13 cellular contexts compared by ENCODE assay signal in genomic region chr19:19482785-19483625, GRCh38. TPM values are rescaled to one million over a fixed set of nuclear protein-coding genes. Genes with fewer than 3 reads are reported as not detected.
A peak's percentile ranks its signal among the peaks of the same experiment; 100 is the strongest.
DNase-seq lines count a peak whose midpoint lies in the region; ATAC-seq and TF ChIP-seq lines count a peak whose summit lies in the region.
"Had no signal": no experiment of that assay in that cellular context is flagged by ENCODE, and none has a peak within 500 bp of the region (broad histone marks: within the 10 kb centered on the region; RNA-seq: fewer than 3 reads in every experiment).

No MANE protein-coding gene starts in this region.

- H3K4me3 ChIP-seq in CD4-positive, alpha-beta memory T cell (ENCODE audit: low read length in 2 of 2) = no peak overlapping the region
- no peak overlapping the region for H3K4me3 ChIP-seq in neutrophil (ENCODE audit: low read depth in 1 of 2, low read length in 1 of 2)

- H3K27me3 Mint-ChIP-seq in CD4-positive, alpha-beta memory T cell = no peaks in the 10 kb centered on the region
- no peaks in the 10 kb centered on the region for H3K27me3 Mint-ChIP-seq in IgD-negative memory B cell
- H3K27me3 Mint-ChIP-seq in central memory CD8-positive, alpha-beta T cell = no peaks in the 10 kb centered on the region

- CTCF ChIA-PET in CD4-positive, alpha-beta memory T cell (lab: Charles Lee; ENCODE audit: partially characterized antibody) = interaction anchor here (0.6 to 1.2 kb wide), 3 partner anchors 49 to 119 kb away, joined by 3 read pairs; no protein-coding TSS in a partner anchor

- no peak overlapping the region for H3K27ac ChIP-seq in CD4-positive, alpha-beta memory T cell (ENCODE audit: low read depth, low read length)
- H3K27ac ChIP-seq in neutrophil = peak overlapping the region; percentile 33

- no peak for ATAC-seq in central memory CD8-positive, alpha-beta T cell (replicated peaks; ENCODE audit: extremely low read depth, poor library complexity, severe bottlenecking)
- ATAC-seq in GM21723 (IDR thresholded peaks at IDR 0.05; ENCODE audit: unreplicated experiment) = no peak
- ATAC-seq: HepG2 had no signal

- H3K9me3 Mint-ChIP-seq in CD4-positive, alpha-beta memory T cell = no peaks in the 10 kb centered on the region
- no peaks in the 10 kb centered on the region for H3K9me3 Mint-ChIP-seq in IgD-negative memory B cell
- H3K9me3 Mint-ChIP-seq in central memory CD8-positive, alpha-beta T cell = no peaks in the 10 kb centered on the region

- H3K27me3 ChIP-seq in CD4-positive, alpha-beta memory T cell (ENCODE audit: insufficient read depth, low read length) = no peaks in the 10 kb centered on the region
- H3K27me3 ChIP-seq in neutrophil = no peaks in the 10 kb centered on the region

- H3K27ac Mint-ChIP-seq in CD4-positive, alpha-beta memory T cell = peak overlapping the region; percentile 68 to 89 (median 69)
- peak overlapping the region in 2 of 3 donors; percentile 53 to 94 for H3K27ac Mint-ChIP-seq in IgD-negative memory B cell
- peak overlapping the region; percentile 73 for H3K27ac Mint-ChIP-seq in central memory CD8-positive, alpha-beta T cell (ENCODE audit: low read depth)

- H3K36me3 Mint-ChIP-seq in CD4-positive, alpha-beta memory T cell = peaks cover 11 to 27% of the 10 kb centered on the region in 2 donors
- H3K36me3 Mint-ChIP-seq in IgD-negative memory B cell = peaks cover 3% of the 10 kb centered on the region
- peaks cover 31% of the 10 kb centered on the region for H3K36me3 Mint-ChIP-seq in central memory CD8-positive, alpha-beta T cell (ENCODE audit: insufficient read depth)

- TF ChIP-seq CTCF in neutrophil (IDR thresholded peaks at IDR 0.05) = no peak

- no peak for DNase-seq in CD4-positive, alpha-beta memory T cell
- DNase-seq in central memory CD8-positive, alpha-beta T cell (ENCODE audit: low spot score in 2 of 2) = no peak
- no peak for DNase-seq in NCI-H2081 treated with DMSO at 0.1 percent for 48 hours (lab: John Stamatoyannopoulos, UW)
- DNase-seq in stimulated activated naive CD4-positive, alpha-beta T cell (lab: John Stamatoyannopoulos, UW) = no peak
- DNase-seq: amniotic stem cell, COR-L47, NCI-H1048, NCI-H69, T1000 had no signal

- no peak overlapping the region for H3K4me3 Mint-ChIP-seq in CD4-positive, alpha-beta memory T cell
- peak overlapping the region in 2 of 4 donors; percentile 12 to 17 for H3K4me3 Mint-ChIP-seq in IgD-negative memory B cell
- H3K4me3 Mint-ChIP-seq in central memory CD8-positive, alpha-beta T cell = no peak overlapping the region

- intact Hi-C loops in CD4-positive, alpha-beta memory T cell (cut with micrococcal nuclease) = no loop called here

- POLR2A ChIA-PET in CD4-positive, alpha-beta memory T cell (lab: Charles Lee; ENCODE audit: partially characterized antibody) = interaction anchor here (1.4 to 4.1 kb wide), 2 partner anchors 23 to 78 kb away, joined by 3 to 20 read pairs; partner anchors contain the start of gene GATAD2A

- peaks cover 15% of the 10 kb centered on the region for H3K36me3 ChIP-seq in CD4-positive, alpha-beta memory T cell (ENCODE audit: insufficient read depth, low read length)
- peaks cover 36% of the 10 kb centered on the region for H3K36me3 ChIP-seq in neutrophil

- H3K4me1 Mint-ChIP-seq in CD4-positive, alpha-beta memory T cell = peaks cover 18 to 80% (median 52%) of the 10 kb centered on the region in 4 donors
- peaks cover 12 to 22% (median 12%) of the 10 kb centered on the region in 3 donors for H3K4me1 Mint-ChIP-seq in IgD-negative memory B cell
- peaks cover 20% of the 10 kb centered on the region for H3K4me1 Mint-ChIP-seq in central memory CD8-positive, alpha-beta T cell

- peaks cover 65% of the 10 kb centered on the region for H3K4me1 ChIP-seq in CD4-positive, alpha-beta memory T cell (ENCODE audit: insufficient read depth, low read length)
- H3K4me1 ChIP-seq in neutrophil (ENCODE audit: control insufficient read depth in 1 of 2, insufficient read depth in 1 of 2, low read depth in 1 of 2, low read length in 1 of 2) = peaks cover 31 to 43% of the 10 kb centered on the region in 2 experiments

- H3K9me3 ChIP-seq in CD4-positive, alpha-beta memory T cell (ENCODE audit: control insufficient read depth in 1 of 2, low read length in 2 of 2) = no peaks in the 10 kb centered on the region
- no peaks in the 10 kb centered on the region for H3K9me3 ChIP-seq in neutrophil

RNA-seq across cellular contexts. Expression of gene TSSK6, which starts 32.3 kb away (rescaled TPM):
- total RNA-seq in CD4-positive, alpha-beta memory T cell = 10 to 100 TPM in 1 of 2 experiments, 1 to 10 TPM in 1; 9.7 to 10.4 TPM
- polyA plus RNA-seq in CD4-positive, alpha-beta memory T cell = 1 to 10 TPM; 1.1 to 2.0 TPM
- 4.6 TPM for polyA plus RNA-seq in IgD-negative memory B cell

RNA-seq across cellular contexts. Expression of gene NDUFA13, which starts 33.0 kb away (rescaled TPM):
- total RNA-seq in CD4-positive, alpha-beta memory T cell = 100 to 1,000 TPM; 191 to 199 TPM
- polyA plus RNA-seq in CD4-positive, alpha-beta memory T cell = 100 to 1,000 TPM; 264 to 316 TPM
- polyA plus RNA-seq in IgD-negative memory B cell = 324 TPM

RNA-seq across cellular contexts. Expression of gene YJEFN3, which starts 45.7 kb away (rescaled TPM):
- 10 to 100 TPM; 15.6 to 18.7 TPM for total RNA-seq in CD4-positive, alpha-beta memory T cell
- under 1 TPM in 1 of 2 donors, not detected in 1; 0.25 TPM for polyA plus RNA-seq in CD4-positive, alpha-beta memory T cell
- polyA plus RNA-seq in IgD-negative memory B cell = not detected

RNA-seq across cellular contexts. Expression of gene CILP2, which starts 55.1 kb away (rescaled TPM):
- under 1 TPM; 0.09 to 0.14 TPM for total RNA-seq in CD4-positive, alpha-beta memory T cell
- not detected for polyA plus RNA-seq in CD4-positive, alpha-beta memory T cell
- polyA plus RNA-seq in IgD-negative memory B cell = not detected
